ENCODE assay signal across 18 cellular contexts in genomic region chr2:181190711-181191110, GRCh38.
DNase-seq lines count a peak whose midpoint lies in the region; ATAC-seq, FAIRE-seq and TF ChIP-seq lines count a peak whose summit lies in the region.
"Had no signal": no experiment of that assay in that cellular context is flagged by ENCODE, and none has a peak within 500 bp of the region (broad histone marks: within the 10 kb centered on the region; RNA-seq: fewer than 3 reads in every experiment).

No MANE protein-coding gene starts in this region.

- H3K4me1 Mint-ChIP-seq in activated T-helper 17 cell treated with anti-CD3 and anti-CD28 coated beads, Interleukin-2, amount 50 U/mL, for 72 hours: peaks cover 4% of the 10 kb centered on the region
- peaks cover 23% of the 10 kb centered on the region for H3K4me1 Mint-ChIP-seq in nephron
- H3K4me1 Mint-ChIP-seq: activated B cell treated with CpG ODN at 0.5 μM for 24 hours had no signal

- ATAC-seq in activated T-helper 17 cell treated with anti-CD3 and anti-CD28 coated beads, Interleukin-2, amount 50 U/mL, for 72 hours (replicated peaks): peak; percentile 38
- no peak for ATAC-seq in GM21515 (IDR thresholded peaks at IDR 0.05; ENCODE audit: unreplicated experiment)
- ATAC-seq: sciatic nerve, T-helper 17 cell had no signal

- H3K9me3 Mint-ChIP-seq in activated T-helper 17 cell treated with anti-CD3 and anti-CD28 coated beads, Interleukin-2, amount 50 U/mL, for 72 hours: peaks cover 4% of the 10 kb centered on the region
- H3K9me3 Mint-ChIP-seq in nephron: no peaks in the 10 kb centered on the region
- H3K9me3 Mint-ChIP-seq: activated B cell treated with CpG ODN at 0.5 μM for 24 hours had no signal

- no peaks in the 10 kb centered on the region for H3K9me3 ChIP-seq in Karpas-422 (ENCODE audit: low read length)
- H3K9me3 ChIP-seq: breast epithelium, esophagus muscularis mucosa, thoracic aorta had no signal

- no peak overlapping the region for H3K27ac ChIP-seq in Karpas-422 (ENCODE audit: low read length)
- H3K27ac ChIP-seq: breast epithelium, esophagus muscularis mucosa, thoracic aorta had no signal

- no peaks in the 10 kb centered on the region for H3K27me3 ChIP-seq in Karpas-422 (ENCODE audit: low read length)
- H3K27me3 ChIP-seq: breast epithelium, esophagus muscularis mucosa had no signal

- H3K27me3 Mint-ChIP-seq in activated T-helper 17 cell treated with anti-CD3 and anti-CD28 coated beads, Interleukin-2, amount 50 U/mL, for 72 hours: no peaks in the 10 kb centered on the region
- no peaks in the 10 kb centered on the region for H3K27me3 Mint-ChIP-seq in nephron (ENCODE audit: low read depth)
- H3K27me3 Mint-ChIP-seq: activated B cell treated with CpG ODN at 0.5 μM for 24 hours, T-helper 17 cell had no signal

- H3K36me3 Mint-ChIP-seq in activated T-helper 17 cell treated with anti-CD3 and anti-CD28 coated beads, Interleukin-2, amount 50 U/mL, for 72 hours (ENCODE audit: low read depth): no peaks in the 10 kb centered on the region
- H3K36me3 Mint-ChIP-seq in nephron (ENCODE audit: low read depth): no peaks in the 10 kb centered on the region

- peak overlapping the region; percentile 26 for H3K27ac Mint-ChIP-seq in activated T-helper 17 cell treated with anti-CD3 and anti-CD28 coated beads, Interleukin-2, amount 50 U/mL, for 72 hours
- peak overlapping the region in 2 of 3 experiments; percentile 7 to 65 for H3K27ac Mint-ChIP-seq in nephron
- H3K27ac Mint-ChIP-seq: activated B cell treated with CpG ODN at 0.5 μM for 24 hours; activated naive CD4-positive, alpha-beta T cell treated with anti-CD3 and anti-CD28 coated beads, Interleukin-2, amount 50 U/mL, for 72 hours; T-helper 17 cell had no signal

- 0 out of 2 replicates have a peak, but pooled peaks cover 5% of the 10 kb centered on the region for H3K9me2 ChIP-seq in Karpas-422 (replicated peaks; ENCODE audit: insufficient read depth, low read length)

- H2AFZ ChIP-seq in Karpas-422 (ENCODE audit: low read length): peak overlapping the region; percentile 52; the same call in 1 of the 2 replicates

- H3K4me3 ChIP-seq in Karpas-422 (ENCODE audit: low read length): no peak overlapping the region
- H3K4me3 ChIP-seq: breast epithelium, esophagus muscularis mucosa, thoracic aorta had no signal

- peak overlapping the region; percentile 31 for H3K4me3 Mint-ChIP-seq in activated T-helper 17 cell treated with anti-CD3 and anti-CD28 coated beads, Interleukin-2, amount 50 U/mL, for 72 hours
- no peak overlapping the region for H3K4me3 Mint-ChIP-seq in nephron
- H3K4me3 Mint-ChIP-seq: activated B cell treated with CpG ODN at 0.5 μM for 24 hours, T-helper 17 cell had no signal

- TF ChIP-seq CTCF in nephron (IDR thresholded peaks at IDR 0.05; ENCODE audit: unreplicated experiment in 3 of 3): no peak

- H3K36me3 ChIP-seq in Karpas-422 (ENCODE audit: insufficient read depth, low read length): no peaks in the 10 kb centered on the region
- H3K36me3 ChIP-seq: breast epithelium, esophagus muscularis mucosa, thoracic aorta had no signal

- H3K9ac ChIP-seq in Karpas-422 (ENCODE audit: low read length): no peak overlapping the region

- DNase-seq in EH (ENCODE audit: low read depth): peak; percentile 15
- no peak for DNase-seq in Karpas-422
- no peak for DNase-seq in frontal cortex (ENCODE audit: low spot score in 2 of 2)
- DNase-seq in DMS153 (lab: John Stamatoyannopoulos, UW): no peak
- DNase-seq: activated B cell treated with CpG ODN at 0.5 μM for 24 hours; activated CD8-positive, alpha-beta memory T cell treated with anti-CD3 and anti-CD28 coated beads, Interleukin-2, amount 50 U/mL, for 48 hours; NCI-H1092; occipital lobe; stimulated activated CD4-positive, alpha-beta T cell treated with anti-CD3 and anti-CD28 coated beads, Interleukin-4, amount 100 ng/mL, for 1 hour; T-helper 17 cell had no signal

- H4K20me1 ChIP-seq in Karpas-422 (ENCODE audit: insufficient read depth, low read depth, low read length): no peaks in the 10 kb centered on the region

- no peak for FAIRE-seq in frontal cortex (lab: Jason Lieb, UNC)

- no peaks in the 10 kb centered on the region for H3K79me2 ChIP-seq in Karpas-422 (ENCODE audit: low read length)

- no peak overlapping the region for H3K4me2 ChIP-seq in Karpas-422 (ENCODE audit: low read depth, low read length, poor library complexity, severe bottlenecking)

- no peaks in the 10 kb centered on the region for H3K4me1 ChIP-seq in Karpas-422 (ENCODE audit: low read length)
- H3K4me1 ChIP-seq: breast epithelium, esophagus muscularis mucosa had no signal
